ENCODE assay signal across 2 cellular contexts in the genomic region with DNA sequence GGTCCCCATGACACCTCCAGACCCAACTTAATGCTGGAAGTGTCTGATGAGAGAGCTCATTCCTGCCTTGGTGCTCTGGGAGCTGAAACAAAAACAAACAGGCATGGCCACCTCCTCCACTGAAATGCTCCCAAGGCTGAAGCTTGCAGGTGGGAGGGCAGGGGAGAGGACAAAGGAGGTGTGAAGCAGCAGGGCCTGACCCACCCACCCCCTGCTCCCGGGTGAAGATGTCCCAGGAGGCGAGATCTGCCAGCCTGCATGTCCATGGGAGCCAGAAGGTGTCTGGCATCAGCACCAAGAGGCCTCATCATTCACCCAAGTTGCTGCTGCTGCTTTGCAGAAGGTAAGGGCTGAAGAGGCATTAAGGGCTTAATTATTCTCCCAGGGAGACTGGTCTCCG.
TF ChIP-seq lines count a peak whose summit lies in the region.

No MANE protein-coding gene starts in this region.

TF ChIP-seq in A549, 52 proteins besides CTCF, POLR2A, EP300 and RAD21:
- TF ChIP-seq MAFK (IDR thresholded peaks at IDR 0.05; ENCODE audit: partially characterized antibody) (no peak), TFCP2L1 (CRISPR knock-in tag; IDR thresholded peaks at IDR 0.05) (no peak), ZC3H11A (IDR thresholded peaks at IDR 0.05) (no peak), HOXB13 (CRISPR knock-in tag; IDR thresholded peaks at IDR 0.05; ENCODE audit: low read depth) (no peak), MAZ (IDR thresholded peaks at IDR 0.05; ENCODE audit: borderline replicate concordance, low read depth, low read length) (no peak), CBX8 (IDR thresholded peaks at IDR 0.05) (no peak), NPAS2 (CRISPR knock-in tag; IDR thresholded peaks at IDR 0.05; ENCODE audit: borderline replicate concordance) (no peak), HDAC2 (IDR thresholded peaks at IDR 0.05) (no peak), KDM5A (IDR thresholded peaks at IDR 0.05) (no peak)
- TF ChIP-seq, protein P1, sequence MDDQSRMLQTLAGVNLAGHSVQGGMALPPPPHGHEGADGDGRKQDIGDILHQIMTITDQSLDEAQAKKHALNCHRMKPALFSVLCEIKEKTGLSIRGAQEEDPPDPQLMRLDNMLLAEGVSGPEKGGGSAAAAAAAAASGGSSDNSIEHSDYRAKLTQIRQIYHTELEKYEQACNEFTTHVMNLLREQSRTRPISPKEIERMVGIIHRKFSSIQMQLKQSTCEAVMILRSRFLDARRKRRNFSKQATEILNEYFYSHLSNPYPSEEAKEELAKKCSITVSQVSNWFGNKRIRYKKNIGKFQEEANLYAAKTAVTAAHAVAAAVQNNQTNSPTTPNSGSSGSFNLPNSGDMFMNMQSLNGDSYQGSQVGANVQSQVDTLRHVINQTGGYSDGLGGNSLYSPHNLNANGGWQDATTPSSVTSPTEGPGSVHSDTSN (IDR thresholded peaks at IDR 0.05), result no peak
TF ChIP-seq in A549: peak in this region for 0.

TF ChIP-seq in GM23338, 12 proteins besides CTCF, POLR2A, EP300 and RAD21:
- TF ChIP-seq POLR2AphosphoS5 (IDR thresholded peaks at IDR 0.05; ENCODE audit: low read depth) (no peak), ZNF331 (CRISPR knock-in tag; IDR thresholded peaks at IDR 0.05; ENCODE audit: low read depth) (no peak)
- TF ChIP-seq, protein P2, sequence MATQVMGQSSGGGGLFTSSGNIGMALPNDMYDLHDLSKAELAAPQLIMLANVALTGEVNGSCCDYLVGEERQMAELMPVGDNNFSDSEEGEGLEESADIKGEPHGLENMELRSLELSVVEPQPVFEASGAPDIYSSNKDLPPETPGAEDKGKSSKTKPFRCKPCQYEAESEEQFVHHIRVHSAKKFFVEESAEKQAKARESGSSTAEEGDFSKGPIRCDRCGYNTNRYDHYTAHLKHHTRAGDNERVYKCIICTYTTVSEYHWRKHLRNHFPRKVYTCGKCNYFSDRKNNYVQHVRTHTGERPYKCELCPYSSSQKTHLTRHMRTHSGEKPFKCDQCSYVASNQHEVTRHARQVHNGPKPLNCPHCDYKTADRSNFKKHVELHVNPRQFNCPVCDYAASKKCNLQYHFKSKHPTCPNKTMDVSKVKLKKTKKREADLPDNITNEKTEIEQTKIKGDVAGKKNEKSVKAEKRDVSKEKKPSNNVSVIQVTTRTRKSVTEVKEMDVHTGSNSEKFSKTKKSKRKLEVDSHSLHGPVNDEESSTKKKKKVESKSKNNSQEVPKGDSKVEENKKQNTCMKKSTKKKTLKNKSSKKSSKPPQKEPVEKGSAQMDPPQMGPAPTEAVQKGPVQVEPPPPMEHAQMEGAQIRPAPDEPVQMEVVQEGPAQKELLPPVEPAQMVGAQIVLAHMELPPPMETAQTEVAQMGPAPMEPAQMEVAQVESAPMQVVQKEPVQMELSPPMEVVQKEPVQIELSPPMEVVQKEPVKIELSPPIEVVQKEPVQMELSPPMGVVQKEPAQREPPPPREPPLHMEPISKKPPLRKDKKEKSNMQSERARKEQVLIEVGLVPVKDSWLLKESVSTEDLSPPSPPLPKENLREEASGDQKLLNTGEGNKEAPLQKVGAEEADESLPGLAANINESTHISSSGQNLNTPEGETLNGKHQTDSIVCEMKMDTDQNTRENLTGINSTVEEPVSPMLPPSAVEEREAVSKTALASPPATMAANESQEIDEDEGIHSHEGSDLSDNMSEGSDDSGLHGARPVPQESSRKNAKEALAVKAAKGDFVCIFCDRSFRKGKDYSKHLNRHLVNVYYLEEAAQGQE (IDR thresholded peaks at IDR 0.05; ENCODE audit: unreplicated experiment), result no peak
- TF ChIP-seq, protein P3, sequence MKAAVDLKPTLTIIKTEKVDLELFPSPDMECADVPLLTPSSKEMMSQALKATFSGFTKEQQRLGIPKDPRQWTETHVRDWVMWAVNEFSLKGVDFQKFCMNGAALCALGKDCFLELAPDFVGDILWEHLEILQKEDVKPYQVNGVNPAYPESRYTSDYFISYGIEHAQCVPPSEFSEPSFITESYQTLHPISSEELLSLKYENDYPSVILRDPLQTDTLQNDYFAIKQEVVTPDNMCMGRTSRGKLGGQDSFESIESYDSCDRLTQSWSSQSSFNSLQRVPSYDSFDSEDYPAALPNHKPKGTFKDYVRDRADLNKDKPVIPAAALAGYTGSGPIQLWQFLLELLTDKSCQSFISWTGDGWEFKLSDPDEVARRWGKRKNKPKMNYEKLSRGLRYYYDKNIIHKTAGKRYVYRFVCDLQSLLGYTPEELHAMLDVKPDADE (IDR thresholded peaks at IDR 0.05), result no peak
